8 cellular contexts compared by ENCODE assay signal in genomic region chr19:4638828-4639530, GRCh38. TPM values are rescaled to one million over a fixed set of nuclear protein-coding genes. Genes with fewer than 3 reads are reported as not detected.
DNase-seq lines count a peak whose midpoint lies in the region; FAIRE-seq and TF ChIP-seq lines count a peak whose summit lies in the region.

Gene TNFAIP8L1 (plus strand): TSS chr19:4639516. CDS start chr19:4651870, 12,354 bp downstream.

- peak within 1 kb of the TSS; percentile 64; the same call in 1 of the 2 replicates for H2AFZ ChIP-seq in Loucy (ENCODE audit: low read length)

- H3K9me2 ChIP-seq in Loucy (replicated peaks; ENCODE audit: low read depth, low read length): no peaks in the 10 kb centered on the region

- no peak for FAIRE-seq in H54 (lab: Jason Lieb, UNC)

- H3K9me3 Mint-ChIP-seq in nephron: no peaks in the 10 kb centered on the region

- peaks cover 39% of the 10 kb centered on the region for H3K4me1 ChIP-seq in Loucy (ENCODE audit: insufficient read depth, low read length, poor library complexity, severe bottlenecking)

- no peaks in the 10 kb centered on the region for H3F3A ChIP-seq in Loucy (ENCODE audit: low read depth)

- H3K4me1 Mint-ChIP-seq in nephron: peaks cover 9% of the 10 kb centered on the region

- H3K27ac Mint-ChIP-seq in nephron: peak within 1 kb of the TSS; percentile 87 to 97 (median 89)

- H3K27me3 ChIP-seq in Loucy (ENCODE audit: insufficient read depth, low read length, poor library complexity, severe bottlenecking): no peaks in the 10 kb centered on the region

- no peaks in the 10 kb centered on the region for H3K9me3 ChIP-seq in Loucy (ENCODE audit: insufficient read depth, low read depth, low read length)

- peak within 1 kb of the TSS; percentile 88 for H3K4me2 ChIP-seq in Loucy (ENCODE audit: low read depth, low read length, poor library complexity, severe bottlenecking)

- TF ChIP-seq CTCF in Loucy (conservative IDR thresholded peaks at IDR 0.05; ENCODE audit: low read length): no peak
- TF ChIP-seq CTCF in fibroblast of pulmonary artery (IDR thresholded peaks at IDR 0.05; ENCODE audit: low read length, missing control alignments): no peak
- TF ChIP-seq CTCF in nephron (IDR thresholded peaks at IDR 0.05; ENCODE audit: unreplicated experiment in 3 of 3): no peak

- H3K79me2 ChIP-seq in Loucy (ENCODE audit: insufficient read depth, low read length): peaks cover 33% of the 10 kb centered on the region

- peaks cover 3% of the 10 kb centered on the region for H3K27me3 Mint-ChIP-seq in nephron (ENCODE audit: low read depth)

- no peaks in the 10 kb centered on the region for H3K36me3 ChIP-seq in Loucy (ENCODE audit: insufficient read depth, low read length)

- H3K4me3 ChIP-seq in Loucy (ENCODE audit: low read length, poor library complexity, severe bottlenecking) (peak within 1 kb of the TSS; percentile 96), fibroblast of pulmonary artery (replicated peaks; ENCODE audit: low read depth, low read length) (peak within 1 kb of the TSS; percentile 95)

- H3K36me3 Mint-ChIP-seq in nephron (ENCODE audit: low read depth): no peaks in the 10 kb centered on the region

- TF ChIP-seq POLR2A in H54 (IDR thresholded peaks at IDR 0.05; ENCODE audit: low read depth, low read length) (0 out of 2 replicates have a peak, but pooled peaks have one; percentile 11), Raji (IDR thresholded peaks at IDR 0.05; ENCODE audit: insufficient read depth, low read depth, low read length) (peak; percentile 56; the same call in 1 of the 2 replicates)

- DNase-seq in Daoy (ENCODE audit: low read depth): peak; percentile 98
- DNase-seq in H54 (ENCODE audit: insufficient read length, low spot score): peak; percentile 97
- peak; percentile 99 for DNase-seq in activated T-helper 9 cell treated with anti-CD3 and anti-CD28 coated beads, Interleukin-2, amount 50 U/mL, for 16 hours (ENCODE audit: low read depth)
- peak; percentile 97 for DNase-seq in fibroblast of pulmonary artery (ENCODE audit: low read depth)
- peak; percentile 99 for DNase-seq in stimulated activated naive CD4-positive, alpha-beta T cell treated with Interleukin-2 at 50 U/mL for 16 hours (lab: John Stamatoyannopoulos, UW)

- peaks cover 4% of the 10 kb centered on the region for H4K20me1 ChIP-seq in Loucy (ENCODE audit: insufficient read depth, low read length, poor library complexity, severe bottlenecking)

- peak within 1 kb of the TSS; percentile 91 for H3K9ac ChIP-seq in Loucy (ENCODE audit: low read depth, low read length, poor library complexity, severe bottlenecking)

- H3K4me3 Mint-ChIP-seq in nephron: peak within 1 kb of the TSS; percentile 90 to 93 (median 93)

RNA-seq across cellular contexts. Expression of gene TNFAIP8L1, which starts in this region (rescaled TPM):
- total RNA-seq in Daoy (2014; rRNA removed; shearing (Covaris generic)): 6.5 and 6.8 TPM in 2 replicates

Comparison
In these comparisons a context has a peak if more than half of its experiments do, and no peak if none do; other contexts are left out.
1. Peak in every context shown above with its lines: DNase-seq and H3K4me3 ChIP-seq.